18 cellular contexts compared by ENCODE assay signal in genomic region chr1:162319510-162320160, GRCh38. TPM values are rescaled to one million over a fixed set of nuclear protein-coding genes. Genes with fewer than 3 reads are reported as not detected.
A peak's percentile ranks its signal among the peaks of the same experiment; 100 is the strongest.
DNase-seq lines count a peak whose midpoint lies in the region; ATAC-seq, FAIRE-seq and TF ChIP-seq lines count a peak whose summit lies in the region.
"Had no signal": no experiment of that assay in that cellular context is flagged by ENCODE, and none has a peak within 500 bp of the region (broad histone marks: within the 10 kb centered on the region; RNA-seq: fewer than 3 reads in every experiment).

No MANE protein-coding gene starts in this region.

- intact Hi-C loops in vagina (cut with DNase I) (no loop called here), upper lobe of right lung (cut with DNase I) (no loop called here)

- H3K36me3 ChIP-seq in bronchial epithelial cell (ENCODE audit: control insufficient read depth, insufficient read depth, low read length) (no peaks in the 10 kb centered on the region), vagina (no peaks in the 10 kb centered on the region), upper lobe of right lung (no peaks in the 10 kb centered on the region), BE2C (no peaks in the 10 kb centered on the region)
- H3K36me3 ChIP-seq: lower lobe of right lung, tibial artery had no signal

- no peaks in the 10 kb centered on the region for H3K27me3 ChIP-seq in bronchial epithelial cell (ENCODE audit: control insufficient read depth, insufficient read depth, low read length)
- no peaks in the 10 kb centered on the region for H3K27me3 ChIP-seq in vagina
- H3K27me3 ChIP-seq in upper lobe of right lung, result no peaks in the 10 kb centered on the region
- no peaks in the 10 kb centered on the region for H3K27me3 ChIP-seq in BE2C

- H3K9me3 ChIP-seq in vagina (no peaks in the 10 kb centered on the region), upper lobe of right lung (no peaks in the 10 kb centered on the region), BE2C (no peaks in the 10 kb centered on the region; the same call in 1 of the 2 replicates)
- H3K9me3 ChIP-seq: lower lobe of right lung, tibial artery had no signal

- TF ChIP-seq CTCF in bronchial epithelial cell (IDR thresholded peaks at IDR 0.05; ENCODE audit: insufficient read depth, low read length, severe bottlenecking) (no peak), vagina (IDR thresholded peaks at IDR 0.05) (no peak), upper lobe of right lung (IDR thresholded peaks at IDR 0.05) (no peak), BE2C (IDR thresholded peaks at IDR 0.05; ENCODE audit: low read depth, low read length) (no peak)

- no peak for FAIRE-seq in bronchial epithelial cell (lab: Jason Lieb, UNC)
- FAIRE-seq: K562 had no signal

- ATAC-seq in upper lobe of right lung, result no peak
- no peak for ATAC-seq in HG03280 (IDR thresholded peaks at IDR 0.05; ENCODE audit: unreplicated experiment)
- ATAC-seq: K562, lower lobe of right lung had no signal

- H3K27ac ChIP-seq in vagina (no peak overlapping the region), upper lobe of right lung (no peak overlapping the region)
- H3K27ac ChIP-seq: lower lobe of right lung, tibial artery had no signal

- H3K4me3 ChIP-seq in bronchial epithelial cell (ENCODE audit: low read depth, low read length) (no peak overlapping the region), vagina (no peak overlapping the region), upper lobe of right lung (no peak overlapping the region), BE2C (ENCODE audit: low read depth, low read length) (no peak overlapping the region)
- H3K4me3 ChIP-seq: K562, lower lobe of right lung, tibial artery had no signal

- no peak for TF ChIP-seq POLR2A in vagina (IDR thresholded peaks at IDR 0.05)

- H3K4me1 ChIP-seq in vagina, result peaks cover 5% of the 10 kb centered on the region
- no peaks in the 10 kb centered on the region for H3K4me1 ChIP-seq in upper lobe of right lung
- H3K4me1 ChIP-seq in BE2C, result no peaks in the 10 kb centered on the region
- H3K4me1 ChIP-seq: lower lobe of right lung, tibial artery had no signal

- DNase-seq in A172 (ENCODE audit: low spot score), result peak; percentile 51
- peak; percentile 45 for DNase-seq in LHCN-M2 (ENCODE audit: low read depth)
- peak; percentile 45 for DNase-seq in bronchial epithelial cell (ENCODE audit: low read depth)
- DNase-seq in kidney tubule cell (ENCODE audit: low spot score), result peak; percentile 67
- DNase-seq in vagina (ENCODE audit: extremely low spot score in 2 of 2), result no peak
- DNase-seq in upper lobe of right lung, result no peak
- no peak for DNase-seq in BE2C
- DNase-seq: activated CD4-positive, alpha-beta T cell treated with anti-CD3 and anti-CD28 coated beads, Interleukin-2, amount 10 ng/mL, durations not matched to agents 7 days and 5 days; Calu3; lower lobe of right lung; NCI-H187 treated with DMSO at 0.1 percent for 48 hours; NCI-H774; tibial artery had no signal

RNA-seq across cellular contexts. Expression of gene SPATA46, which starts 57.0 kb away (rescaled TPM):
- not detected in 2 replicates for total RNA-seq in A172 (2014; rRNA removed; shearing (Covaris generic))
- total RNA-seq in LHCN-M2 (2014; rRNA removed) (not detected in 2 replicates), bronchial epithelial cell (not detected in 2 replicates), vagina (not detected), upper lobe of right lung (not detected)
- not detected for polyA plus RNA-seq in LHCN-M2 (2012)
- polyA plus RNA-seq in BE2C (2012; ENCODE audit: insufficient read depth, insufficient read length, low read depth), result 1.6 TPM
- total RNA-seq: A673; activated CD4-positive, alpha-beta T cell treated with anti-CD3 and anti-CD28 coated beads, Interleukin-2, amount 10 ng/mL, durations not matched to agents 7 days and 5 days; activated T-helper 1 cell treated with anti-CD3 and anti-CD28 coated beads, Interleukin-12 subunit alpha, Interleukin-12 subunit beta, Interleukin-2, Interleukin-4 antibody, amounts not matched to agents 30 ng/mL and 10 ng/mL and 1 ng/mL, durations not matched to agents 14 hours and 24 hours and 36 hours; Calu3; K562; lower lobe of right lung; T-helper 2 cell treated with Interferon-gamma antibody and Interleukin-4, amounts not matched to agents 100 ng/mL and 5 ng/mL, for 36 hours had no signal

Comparison
In these comparisons a context has a peak if more than half of its experiments do, and no peak if none do; other contexts are left out.
1. DNase-seq: peak in A172 (single experiment), LHCN-M2 (single experiment), bronchial epithelial cell (single experiment) and kidney tubule cell (single experiment); none in vagina (0 of 2), upper lobe of right lung (single experiment) and BE2C (single experiment).